ENCODE assay signal across 9 cellular contexts in the genomic region with DNA sequence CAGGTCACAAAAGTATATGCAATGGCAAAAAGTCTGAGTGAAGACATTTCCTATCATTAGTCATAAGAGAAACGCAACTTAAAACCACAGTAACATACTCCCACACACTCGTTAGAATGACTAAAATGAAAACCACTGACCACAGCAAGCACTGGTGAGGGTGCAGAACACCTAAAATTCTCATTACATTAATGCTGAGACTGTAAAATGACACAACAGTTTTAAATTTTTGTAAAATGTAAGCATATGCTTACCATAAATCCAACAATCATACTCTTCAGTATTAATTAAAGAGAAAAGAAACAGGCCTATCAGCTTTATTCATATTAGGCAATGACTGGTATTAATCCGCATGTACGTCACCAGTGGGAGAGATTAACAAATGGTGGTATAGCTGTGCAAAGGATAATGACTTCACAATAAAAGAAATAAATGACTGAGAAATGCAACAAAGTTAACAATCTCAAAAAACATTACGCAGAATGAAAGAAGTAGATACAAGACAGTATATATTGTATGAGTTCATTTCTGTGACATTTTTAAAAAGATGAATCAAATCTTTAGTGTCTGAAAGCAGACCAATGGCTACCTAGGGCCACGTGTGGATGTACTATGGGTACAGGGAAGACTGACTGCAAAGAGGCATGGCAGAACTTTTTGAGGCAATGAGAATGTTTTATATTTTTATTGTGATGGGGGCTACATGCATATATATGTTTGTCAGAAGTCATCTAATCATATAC.
DNase-seq lines count a peak whose midpoint lies in the region; ATAC-seq and TF ChIP-seq lines count a peak whose summit lies in the region.
"Had no signal": no experiment of that assay in that cellular context is flagged by ENCODE, and none has a peak within 500 bp of the region (broad histone marks: within the 10 kb centered on the region; RNA-seq: fewer than 3 reads in every experiment).

No MANE protein-coding gene starts in this region.

- peaks cover 38% of the 10 kb centered on the region for H3K36me3 Mint-ChIP-seq in activated T-cell treated with anti-CD3 and anti-CD28 coated beads, Interleukin-2, amount 50 U/mL, for 24 hours (ENCODE audit: low read depth)
- H3K36me3 Mint-ChIP-seq in naive thymus-derived CD4-positive, alpha-beta T cell = peaks cover 0 to 36% (median 29%) of the 10 kb centered on the region in 5 donors

- H3K27ac Mint-ChIP-seq in activated T-cell treated with anti-CD3 and anti-CD28 coated beads, Interleukin-2, amount 50 U/mL, for 24 hours = peak overlapping the region; percentile 90
- peak overlapping the region in 5 of 9 donors; percentile 28 to 89 (median 40) for H3K27ac Mint-ChIP-seq in naive thymus-derived CD4-positive, alpha-beta T cell

- DNase-seq in GF-D8 (lab: John Stamatoyannopoulos, UW) = peak; percentile 14
- no peak for DNase-seq in activated T-cell treated with anti-CD3 and anti-CD28 coated beads, Interleukin-2, amount 50 U/mL, for 24 hours
- DNase-seq in naive thymus-derived CD4-positive, alpha-beta T cell = peak in 1 of 9 donors; percentile 36
- no peak for DNase-seq in A673 (ENCODE audit: low spot score)
- no peak for DNase-seq in inferior parietal cortex (ENCODE audit: extremely low spot score)
- DNase-seq in T1000 (lab: John Stamatoyannopoulos, UW) = no peak

- TF ChIP-seq CTCF in A673 (conservative IDR thresholded peaks at IDR 0.05; ENCODE audit: low read depth, low read length) = no peak

- H3K27me3 Mint-ChIP-seq in activated T-cell treated with anti-CD3 and anti-CD28 coated beads, Interleukin-2, amount 50 U/mL, for 24 hours = no peaks in the 10 kb centered on the region
- H3K27me3 Mint-ChIP-seq in naive thymus-derived CD4-positive, alpha-beta T cell = no peaks in the 10 kb centered on the region

- BruUV-seq in A673 (replicated peaks; lab: Mats Ljungman, UMichigan) = no TSS peak

- H3K27me3 ChIP-seq in naive thymus-derived CD4-positive, alpha-beta T cell (ENCODE audit: control insufficient read depth in 2 of 2, insufficient read depth in 2 of 2, low read length in 2 of 2) = no peaks in the 10 kb centered on the region
- no peaks in the 10 kb centered on the region for H3K27me3 ChIP-seq in A673 (replicated peaks; ENCODE audit: insufficient read depth, low read depth, low read length, poor library complexity)

- peaks cover 45% of the 10 kb centered on the region for H3K4me1 Mint-ChIP-seq in activated T-cell treated with anti-CD3 and anti-CD28 coated beads, Interleukin-2, amount 50 U/mL, for 24 hours (ENCODE audit: low read depth)
- H3K4me1 Mint-ChIP-seq in naive thymus-derived CD4-positive, alpha-beta T cell = peaks cover 23 to 48% (median 32%) of the 10 kb centered on the region in 7 donors

- peaks cover 6% of the 10 kb centered on the region for H3K9me3 Mint-ChIP-seq in activated T-cell treated with anti-CD3 and anti-CD28 coated beads, Interleukin-2, amount 50 U/mL, for 24 hours
- peaks cover 0 to 7% (median 2%) of the 10 kb centered on the region in 11 donors for H3K9me3 Mint-ChIP-seq in naive thymus-derived CD4-positive, alpha-beta T cell

- peak overlapping the region; percentile 45 for H3K4me3 Mint-ChIP-seq in activated T-cell treated with anti-CD3 and anti-CD28 coated beads, Interleukin-2, amount 50 U/mL, for 24 hours
- peak overlapping the region in 4 of 10 donors; percentile 6 to 73 (median 44) for H3K4me3 Mint-ChIP-seq in naive thymus-derived CD4-positive, alpha-beta T cell

- H3K27ac ChIP-seq in naive thymus-derived CD4-positive, alpha-beta T cell (ENCODE audit: low read depth, low read length) = no peak overlapping the region
- no peak overlapping the region for H3K27ac ChIP-seq in A673 (ENCODE audit: low read depth, low read length, poor library complexity, severe bottlenecking)

- H3K4me3 ChIP-seq in naive thymus-derived CD4-positive, alpha-beta T cell (ENCODE audit: low read length) = no peak overlapping the region
- H3K4me3 ChIP-seq in A673 (ENCODE audit: low read depth, low read length, poor library complexity, severe bottlenecking) = no peak overlapping the region

- H3K36me3 ChIP-seq in naive thymus-derived CD4-positive, alpha-beta T cell (ENCODE audit: control insufficient read depth in 2 of 3, insufficient read depth in 3 of 3, low read length in 3 of 3) = no peaks in the 10 kb centered on the region
- H3K36me3 ChIP-seq in A673 (ENCODE audit: insufficient read depth, low read length, poor library complexity, severe bottlenecking) = no peaks in the 10 kb centered on the region

- ATAC-seq in GM21381 (IDR thresholded peaks at IDR 0.05; ENCODE audit: unreplicated experiment) (peak; percentile 98), HG03558 (IDR thresholded peaks at IDR 0.05; ENCODE audit: extremely low read depth, unreplicated experiment) (peak; percentile 98)
- ATAC-seq in naive thymus-derived CD4-positive, alpha-beta T cell = peak; percentile 81
- ATAC-seq: Panc1 had no signal

- H3K9me3 ChIP-seq in naive thymus-derived CD4-positive, alpha-beta T cell (ENCODE audit: control insufficient read depth in 2 of 3, low read length in 3 of 3) = no peaks in the 10 kb centered on the region
- H3K9me3 ChIP-seq in A673 (ENCODE audit: low read depth, low read length, poor library complexity, severe bottlenecking) = no peaks in the 10 kb centered on the region

- intact Hi-C loops in naive thymus-derived CD4-positive, alpha-beta T cell (cut with micrococcal nuclease) = loop anchor here (1.0 to 10.0 kb wide), 9 partner anchors 8 to 856 kb away; a partner anchor contains a TSS
- intact Hi-C loops in A673 (cut with micrococcal nuclease; ENCODE audit: unreplicated experiment) = no loop called here

- CTCF ChIA-PET in naive thymus-derived CD4-positive, alpha-beta T cell (lab: Charles Lee) = no interaction called here
- CTCF ChIA-PET in A673 (lab: Charles Lee) = no interaction called here

- POLR2A ChIA-PET in naive thymus-derived CD4-positive, alpha-beta T cell (lab: Charles Lee) = no interaction called here
- POLR2A ChIA-PET in A673 (lab: Charles Lee; ENCODE audit: low non-redundant PET) = no interaction called here

- H3K4me1 ChIP-seq in naive thymus-derived CD4-positive, alpha-beta T cell (ENCODE audit: control insufficient read depth in 2 of 2, insufficient read depth in 2 of 2, low read length in 2 of 2) = peaks cover 4 to 19% of the 10 kb centered on the region in 2 donors
- no peaks in the 10 kb centered on the region for H3K4me1 ChIP-seq in A673 (ENCODE audit: insufficient read depth, low read length, poor library complexity, severe bottlenecking)
